In genomic region chr9:6869081-6869948, GRCh38 we compare ENCODE assay signal across 1 cellular context.
TF ChIP-seq lines count a peak whose summit lies in the region.

No MANE protein-coding gene starts in this region.

TF ChIP-seq in WTC11, 78 proteins besides CTCF, POLR2A, EP300 and RAD21 (continued from another document):
- TF ChIP-seq GTF2I (CRISPR knock-in tag; conservative IDR thresholded peaks at IDR 0.05): no peak
- TF ChIP-seq ZNF121 (CRISPR knock-in tag; IDR thresholded peaks at IDR 0.05): no peak
- no peak for TF ChIP-seq PREB (CRISPR knock-in tag; IDR thresholded peaks at IDR 0.05; ENCODE audit: borderline replicate concordance)
- TF ChIP-seq STAT6 (CRISPR knock-in tag; conservative IDR thresholded peaks at IDR 0.05; ENCODE audit: low read depth): no peak
- TF ChIP-seq ZNF232 (CRISPR knock-in tag; IDR thresholded peaks at IDR 0.05): no peak
- no peak for TF ChIP-seq ZNF532 (CRISPR knock-in tag; IDR thresholded peaks at IDR 0.05; ENCODE audit: borderline replicate concordance)
- no peak for TF ChIP-seq ESRRA (CRISPR knock-in tag; IDR thresholded peaks at IDR 0.05; ENCODE audit: borderline replicate concordance)
- TF ChIP-seq SOX15 (CRISPR knock-in tag; IDR thresholded peaks at IDR 0.05): no peak
- TF ChIP-seq RORB (CRISPR knock-in tag; IDR thresholded peaks at IDR 0.05): no peak
- no peak for TF ChIP-seq SMAD3 (CRISPR knock-in tag; IDR thresholded peaks at IDR 0.05; ENCODE audit: borderline replicate concordance)
- TF ChIP-seq MYBL2 (CRISPR knock-in tag; IDR thresholded peaks at IDR 0.05): no peak
- TF ChIP-seq ZBTB21 (CRISPR knock-in tag; IDR thresholded peaks at IDR 0.05; ENCODE audit: borderline replicate concordance): no peak
- TF ChIP-seq AR (CRISPR knock-in tag; IDR thresholded peaks at IDR 0.05): no peak
- no peak for TF ChIP-seq TEAD1 (CRISPR knock-in tag; IDR thresholded peaks at IDR 0.05)
- TF ChIP-seq ATF2 (CRISPR knock-in tag; IDR thresholded peaks at IDR 0.05; ENCODE audit: borderline replicate concordance, low read depth): no peak
